In the genomic region with DNA sequence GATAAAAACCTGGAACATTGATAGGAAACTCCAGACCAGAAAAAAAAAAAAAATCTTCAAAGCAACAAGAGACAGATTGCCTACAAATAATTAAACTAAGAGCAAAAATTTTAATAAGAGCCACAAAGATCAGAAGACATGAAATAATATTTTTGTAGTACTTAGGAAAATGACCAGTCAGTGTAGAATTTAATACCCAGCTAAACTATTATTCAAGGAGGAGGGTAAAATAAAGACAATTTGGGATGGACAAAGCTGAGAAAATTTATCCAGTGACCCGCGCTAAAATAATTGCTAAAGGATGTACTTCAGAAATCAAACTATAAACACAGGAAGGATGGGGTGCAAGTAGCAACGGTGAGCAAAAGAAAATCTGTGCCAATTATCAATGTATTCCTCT, we compare ENCODE assay signal across 34 cellular contexts.
"Had no signal": no experiment of that assay in that cellular context is flagged by ENCODE, and none has a peak within 500 bp of the region (broad histone marks: within the 10 kb centered on the region; RNA-seq: fewer than 3 reads in every experiment).

No MANE protein-coding gene starts in this region.

- ATAC-seq: activated naive CD4-positive, alpha-beta T cell treated with anti-CD3 and anti-CD28 coated beads, Interleukin-2, amount 50 U/mL, for 72 hours; activated naive CD8-positive, alpha-beta T cell treated with anti-CD3 and anti-CD28 coated beads, Interleukin-2, amount 50 U/mL, for 24 hours; activated T-cell treated with anti-CD3 and anti-CD28 coated beads, Interleukin-2, amount 50 U/mL, for 4 hours; activated T-cell treated with anti-CD3 and anti-CD28 coated beads, Interleukin-2, amount 50 U/mL, for 72 hours; activated T-helper 17 cell treated with anti-CD3 and anti-CD28 coated beads, Interleukin-2, amount 50 U/mL, for 72 hours; body of pancreas had no signal

- H3K4me3 ChIP-seq: adrenal gland, ascending aorta, body of pancreas, breast epithelium, cardiac muscle cell had no signal

- H3K9me3 ChIP-seq: body of pancreas had no signal

- H3K36me3 ChIP-seq: adrenal gland, ascending aorta, brain microvascular endothelial cell, breast epithelium, cardiac muscle cell had no signal

- H3K27ac ChIP-seq: adrenal gland, ascending aorta, body of pancreas, brain microvascular endothelial cell, cardiac muscle cell had no signal

- FAIRE-seq: astrocyte, bronchial epithelial cell had no signal

- H3K27me3 ChIP-seq: ascending aorta, body of pancreas, brain microvascular endothelial cell, breast epithelium, cardiac muscle cell had no signal

- H3K4me1 ChIP-seq: adrenal gland, ascending aorta had no signal

- DNase-seq: activated effector memory CD4-positive, alpha-beta T cell treated with anti-CD3 and anti-CD28 coated beads, Interleukin-2, amount 50 U/mL, for 16 hours; activated effector memory CD4-positive, alpha-beta T cell treated with Interleukin-2 at 50 U/mL for 16 hours; activated gamma-delta T cell; activated gamma-delta T cell treated with Interleukin-2 at 50 U/mL for 16 hours; activated naive CD4-positive, alpha-beta T cell; activated naive CD4-positive, alpha-beta T cell treated with anti-CD3 and anti-CD28 coated beads for 36 hours; activated naive CD4-positive, alpha-beta T cell treated with anti-CD3 and anti-CD28 coated beads, Interleukin-2, amount 10 ng/mL, durations not matched to agents 7 days and 5 days; activated naive CD4-positive, alpha-beta T cell treated with anti-CD3 and anti-CD28 coated beads, Interleukin-2, amount 50 U/mL, for 16 hours; activated naive CD4-positive, alpha-beta T cell treated with Interleukin-2 at 50 U/mL for 16 hours; activated naive CD8-positive, alpha-beta T cell treated with anti-CD3 and anti-CD28 coated beads for 36 hours; activated naive CD8-positive, alpha-beta T cell treated with anti-CD3 and anti-CD28 coated beads, Interleukin-2, amount 10 ng/mL, durations not matched to agents 7 days and 5 days; activated naive CD8-positive, alpha-beta T cell treated with anti-CD3 and anti-CD28 coated beads, Interleukin-2, amount 50 U/mL, for 24 hours; activated T-cell treated with anti-CD3 and anti-CD28 coated beads, Interleukin-2, amount 50 U/mL, for 1 hour; activated T-cell treated with anti-CD3 and anti-CD28 coated beads, Interleukin-2, amount 50 U/mL, for 24 hours; activated T-cell treated with anti-CD3 and anti-CD28 coated beads, Interleukin-2, amount 50 U/mL, for 4 hours; activated T-cell treated with anti-CD3 and anti-CD28 coated beads, Interleukin-2, amount 50 U/mL, for 48 hours; activated T-cell treated with anti-CD3 and anti-CD28 coated beads, Interleukin-2, amount 50 U/mL, for 72 hours; adrenal gland; amniotic stem cell; amygdala; anterior cingulate cortex; aorta; body of pancreas; brain microvascular endothelial cell; caudate nucleus; central memory CD4-positive, alpha-beta T cell; cerebellar nuclear complex had no signal
